Comparison of ENCODE assay signal across 1 cellular context in the genomic region with DNA sequence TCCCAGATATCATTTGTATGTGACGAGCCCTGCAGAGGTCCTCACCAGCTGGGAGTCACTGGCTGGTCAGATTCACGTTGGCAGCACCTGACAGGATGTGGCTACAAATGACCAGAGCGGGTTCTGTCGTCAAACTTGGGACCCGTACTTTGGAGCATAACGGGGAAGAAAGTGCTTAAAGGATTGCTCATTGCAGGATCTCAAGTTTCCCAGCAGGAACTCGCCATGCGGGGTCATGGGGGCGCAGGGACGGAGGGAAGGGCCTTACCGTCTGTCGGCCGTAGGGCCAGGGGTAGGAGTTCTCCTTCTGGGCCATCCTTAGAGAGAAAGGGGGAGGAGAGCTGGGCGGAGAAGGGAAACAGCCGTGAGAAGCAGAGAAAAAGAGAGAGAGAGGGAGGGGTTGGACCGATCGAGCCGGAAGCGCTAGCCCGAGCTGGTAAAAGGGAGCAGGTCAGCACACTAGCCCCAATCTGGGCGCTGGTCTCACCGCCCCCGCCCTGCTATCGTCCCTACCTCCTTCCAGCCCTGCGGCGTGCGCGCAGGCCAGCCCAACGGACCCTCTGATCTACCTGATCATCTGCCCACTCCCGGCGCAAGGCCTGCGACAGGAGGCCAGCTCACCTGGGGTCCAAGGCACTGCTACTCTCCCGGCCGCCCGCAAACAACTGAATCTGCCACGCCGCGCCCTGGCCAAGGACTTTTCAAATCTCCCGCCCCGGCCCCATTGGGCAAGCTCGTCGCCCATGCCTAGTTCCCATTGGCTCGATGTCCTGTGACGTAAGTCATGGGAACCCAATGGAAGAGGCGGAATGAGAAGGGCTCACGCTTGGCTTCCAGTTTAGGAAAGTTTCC.
A peak's percentile ranks its signal among the peaks of the same experiment; 100 is the strongest.
TF ChIP-seq lines count a peak whose summit lies in the region.

A gene (minus strand): TSS at position 667 of the 852 bp plus-strand sequence. CDS start 351 bp downstream, at position 316.

TF ChIP-seq in HepG2, 621 proteins besides CTCF, POLR2A, EP300 and RAD21 (continued from another document and continues in another):
- TF ChIP-seq, protein P1, sequence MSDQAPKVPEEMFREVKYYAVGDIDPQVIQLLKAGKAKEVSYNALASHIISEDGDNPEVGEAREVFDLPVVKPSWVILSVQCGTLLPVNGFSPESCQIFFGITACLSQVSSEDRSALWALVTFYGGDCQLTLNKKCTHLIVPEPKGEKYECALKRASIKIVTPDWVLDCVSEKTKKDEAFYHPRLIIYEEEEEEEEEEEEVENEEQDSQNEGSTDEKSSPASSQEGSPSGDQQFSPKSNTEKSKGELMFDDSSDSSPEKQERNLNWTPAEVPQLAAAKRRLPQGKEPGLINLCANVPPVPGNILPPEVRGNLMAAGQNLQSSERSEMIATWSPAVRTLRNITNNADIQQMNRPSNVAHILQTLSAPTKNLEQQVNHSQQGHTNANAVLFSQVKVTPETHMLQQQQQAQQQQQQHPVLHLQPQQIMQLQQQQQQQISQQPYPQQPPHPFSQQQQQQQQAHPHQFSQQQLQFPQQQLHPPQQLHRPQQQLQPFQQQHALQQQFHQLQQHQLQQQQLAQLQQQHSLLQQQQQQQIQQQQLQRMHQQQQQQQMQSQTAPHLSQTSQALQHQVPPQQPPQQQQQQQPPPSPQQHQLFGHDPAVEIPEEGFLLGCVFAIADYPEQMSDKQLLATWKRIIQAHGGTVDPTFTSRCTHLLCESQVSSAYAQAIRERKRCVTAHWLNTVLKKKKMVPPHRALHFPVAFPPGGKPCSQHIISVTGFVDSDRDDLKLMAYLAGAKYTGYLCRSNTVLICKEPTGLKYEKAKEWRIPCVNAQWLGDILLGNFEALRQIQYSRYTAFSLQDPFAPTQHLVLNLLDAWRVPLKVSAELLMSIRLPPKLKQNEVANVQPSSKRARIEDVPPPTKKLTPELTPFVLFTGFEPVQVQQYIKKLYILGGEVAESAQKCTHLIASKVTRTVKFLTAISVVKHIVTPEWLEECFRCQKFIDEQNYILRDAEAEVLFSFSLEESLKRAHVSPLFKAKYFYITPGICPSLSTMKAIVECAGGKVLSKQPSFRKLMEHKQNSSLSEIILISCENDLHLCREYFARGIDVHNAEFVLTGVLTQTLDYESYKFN (CRISPR knock-in tag; conservative IDR thresholded peaks at IDR 0.05), result no peak; the same call in 1 of the 2 replicates
- TF ChIP-seq SP4 (CRISPR knock-in tag; IDR thresholded peaks at IDR 0.05) (peak; percentile 78), YEATS4 (CRISPR knock-in tag; IDR thresholded peaks at IDR 0.05; ENCODE audit: borderline replicate concordance) (peak; percentile 88), ZNF101 (CRISPR knock-in tag; IDR thresholded peaks at IDR 0.05; ENCODE audit: borderline replicate concordance, low read depth) (no peak), RXRB (CRISPR knock-in tag; IDR thresholded peaks at IDR 0.05; ENCODE audit: borderline replicate concordance) (no peak), POLR2G (IDR thresholded peaks at IDR 0.05; ENCODE audit: low read depth, low read length) (peak; percentile 89), DMAP1 (CRISPR knock-in tag; IDR thresholded peaks at IDR 0.05) (peak; percentile 94), ZFAT (CRISPR knock-in tag; conservative IDR thresholded peaks at IDR 0.05) (no peak), ATF1 (CRISPR knock-in tag; IDR thresholded peaks at IDR 0.05) (peak; percentile 91), ZNF232 (CRISPR knock-in tag; IDR thresholded peaks at IDR 0.05; ENCODE audit: borderline replicate concordance) (0 out of 2 replicates have a peak, but pooled peaks have one; percentile 10), PCBP1 (IDR thresholded peaks at IDR 0.05; ENCODE audit: borderline replicate concordance, low read depth, low read length) (0 out of 2 replicates have a peak, but pooled peaks have one; percentile 55), ZNF274 (CRISPR knock-in tag; IDR thresholded peaks at IDR 0.05) (0 out of 2 replicates have a peak, but pooled peaks have one; percentile 37), KDM5B (CRISPR knock-in tag; IDR thresholded peaks at IDR 0.05; ENCODE audit: borderline replicate concordance) (peak; percentile 86), KAT8 (CRISPR knock-in tag; IDR thresholded peaks at IDR 0.05) (no peak), FOSL1 (CRISPR knock-in tag; IDR thresholded peaks at IDR 0.05; ENCODE audit: borderline replicate concordance) (no peak), ZNF678 (CRISPR knock-in tag; IDR thresholded peaks at IDR 0.05) (no peak), NAIF1 (CRISPR knock-in tag; IDR thresholded peaks at IDR 0.05; ENCODE audit: borderline replicate concordance) (peak; percentile 34; the same call in 1 of the 2 replicates), ZNF234 (CRISPR knock-in tag; conservative IDR thresholded peaks at IDR 0.05) (peak; percentile 72; the same call in 1 of the 2 replicates), POGZ (CRISPR knock-in tag; IDR thresholded peaks at IDR 0.05) (peak; percentile 53; the same call in 1 of the 2 replicates), MED8 (CRISPR knock-in tag; IDR thresholded peaks at IDR 0.05; ENCODE audit: insufficient replicate concordance) (peak; percentile 28), TBP (CRISPR knock-in tag; IDR thresholded peaks at IDR 0.05) (no peak), ZNF30 (CRISPR knock-in tag; IDR thresholded peaks at IDR 0.05) (0 out of 2 replicates have a peak, but pooled peaks have one; percentile 48), ZFP36L1 (CRISPR knock-in tag; IDR thresholded peaks at IDR 0.05) (peak; percentile 92), ZNF672 (CRISPR knock-in tag; IDR thresholded peaks at IDR 0.05) (no peak), ZNF10 (CRISPR knock-in tag; IDR thresholded peaks at IDR 0.05; ENCODE audit: borderline replicate concordance, low read depth) (no peak)
- TF ChIP-seq, protein P2, sequence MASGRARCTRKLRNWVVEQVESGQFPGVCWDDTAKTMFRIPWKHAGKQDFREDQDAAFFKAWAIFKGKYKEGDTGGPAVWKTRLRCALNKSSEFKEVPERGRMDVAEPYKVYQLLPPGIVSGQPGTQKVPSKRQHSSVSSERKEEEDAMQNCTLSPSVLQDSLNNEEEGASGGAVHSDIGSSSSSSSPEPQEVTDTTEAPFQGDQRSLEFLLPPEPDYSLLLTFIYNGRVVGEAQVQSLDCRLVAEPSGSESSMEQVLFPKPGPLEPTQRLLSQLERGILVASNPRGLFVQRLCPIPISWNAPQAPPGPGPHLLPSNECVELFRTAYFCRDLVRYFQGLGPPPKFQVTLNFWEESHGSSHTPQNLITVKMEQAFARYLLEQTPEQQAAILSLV (CRISPR knock-in tag; IDR thresholded peaks at IDR 0.05; ENCODE audit: borderline replicate concordance), result peak; percentile 88; the same call in 1 of the 2 replicates
- TF ChIP-seq, protein P3, sequence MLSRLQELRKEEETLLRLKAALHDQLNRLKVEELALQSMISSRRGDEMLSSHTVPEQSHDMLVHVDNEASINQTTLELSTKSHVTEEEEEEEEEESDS (CRISPR knock-in tag; IDR thresholded peaks at IDR 0.05; ENCODE audit: borderline replicate concordance), result peak; percentile 72; the same call in 1 of the 2 replicates
- TF ChIP-seq, protein P4, sequence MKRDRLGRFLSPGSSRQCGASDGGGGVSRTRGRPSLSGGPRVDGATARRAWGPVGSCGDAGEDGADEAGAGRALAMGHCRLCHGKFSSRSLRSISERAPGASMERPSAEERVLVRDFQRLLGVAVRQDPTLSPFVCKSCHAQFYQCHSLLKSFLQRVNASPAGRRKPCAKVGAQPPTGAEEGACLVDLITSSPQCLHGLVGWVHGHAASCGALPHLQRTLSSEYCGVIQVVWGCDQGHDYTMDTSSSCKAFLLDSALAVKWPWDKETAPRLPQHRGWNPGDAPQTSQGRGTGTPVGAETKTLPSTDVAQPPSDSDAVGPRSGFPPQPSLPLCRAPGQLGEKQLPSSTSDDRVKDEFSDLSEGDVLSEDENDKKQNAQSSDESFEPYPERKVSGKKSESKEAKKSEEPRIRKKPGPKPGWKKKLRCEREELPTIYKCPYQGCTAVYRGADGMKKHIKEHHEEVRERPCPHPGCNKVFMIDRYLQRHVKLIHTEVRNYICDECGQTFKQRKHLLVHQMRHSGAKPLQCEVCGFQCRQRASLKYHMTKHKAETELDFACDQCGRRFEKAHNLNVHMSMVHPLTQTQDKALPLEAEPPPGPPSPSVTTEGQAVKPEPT (CRISPR knock-in tag; IDR thresholded peaks at IDR 0.05; ENCODE audit: low read depth), result 0 out of 2 replicates have a peak, but pooled peaks have one; percentile 76
- TF ChIP-seq, protein P5, sequence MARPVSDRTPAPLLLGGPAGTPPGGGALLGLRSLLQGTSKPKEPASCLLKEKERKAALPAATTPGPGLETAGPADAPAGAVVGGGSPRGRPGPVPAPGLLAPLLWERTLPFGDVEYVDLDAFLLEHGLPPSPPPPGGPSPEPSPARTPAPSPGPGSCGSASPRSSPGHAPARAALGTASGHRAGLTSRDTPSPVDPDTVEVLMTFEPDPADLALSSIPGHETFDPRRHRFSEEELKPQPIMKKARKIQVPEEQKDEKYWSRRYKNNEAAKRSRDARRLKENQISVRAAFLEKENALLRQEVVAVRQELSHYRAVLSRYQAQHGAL (CRISPR knock-in tag; IDR thresholded peaks at IDR 0.05; ENCODE audit: not compliant biosample characterization), result no peak
- TF ChIP-seq, protein P6, sequence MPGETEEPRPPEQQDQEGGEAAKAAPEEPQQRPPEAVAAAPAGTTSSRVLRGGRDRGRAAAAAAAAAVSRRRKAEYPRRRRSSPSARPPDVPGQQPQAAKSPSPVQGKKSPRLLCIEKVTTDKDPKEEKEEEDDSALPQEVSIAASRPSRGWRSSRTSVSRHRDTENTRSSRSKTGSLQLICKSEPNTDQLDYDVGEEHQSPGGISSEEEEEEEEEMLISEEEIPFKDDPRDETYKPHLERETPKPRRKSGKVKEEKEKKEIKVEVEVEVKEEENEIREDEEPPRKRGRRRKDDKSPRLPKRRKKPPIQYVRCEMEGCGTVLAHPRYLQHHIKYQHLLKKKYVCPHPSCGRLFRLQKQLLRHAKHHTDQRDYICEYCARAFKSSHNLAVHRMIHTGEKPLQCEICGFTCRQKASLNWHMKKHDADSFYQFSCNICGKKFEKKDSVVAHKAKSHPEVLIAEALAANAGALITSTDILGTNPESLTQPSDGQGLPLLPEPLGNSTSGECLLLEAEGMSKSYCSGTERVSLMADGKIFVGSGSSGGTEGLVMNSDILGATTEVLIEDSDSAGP (CRISPR knock-in tag; IDR thresholded peaks at IDR 0.05; ENCODE audit: borderline replicate concordance), result peak; percentile 91; the same call in 1 of the 2 replicates
- TF ChIP-seq, protein P7, sequence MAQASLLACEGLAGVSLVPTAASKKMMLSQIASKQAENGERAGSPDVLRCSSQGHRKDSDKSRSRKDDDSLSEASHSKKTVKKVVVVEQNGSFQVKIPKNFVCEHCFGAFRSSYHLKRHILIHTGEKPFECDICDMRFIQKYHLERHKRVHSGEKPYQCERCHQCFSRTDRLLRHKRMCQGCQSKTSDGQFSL (CRISPR knock-in tag; IDR thresholded peaks at IDR 0.05), result no peak
- TF ChIP-seq, protein P8, sequence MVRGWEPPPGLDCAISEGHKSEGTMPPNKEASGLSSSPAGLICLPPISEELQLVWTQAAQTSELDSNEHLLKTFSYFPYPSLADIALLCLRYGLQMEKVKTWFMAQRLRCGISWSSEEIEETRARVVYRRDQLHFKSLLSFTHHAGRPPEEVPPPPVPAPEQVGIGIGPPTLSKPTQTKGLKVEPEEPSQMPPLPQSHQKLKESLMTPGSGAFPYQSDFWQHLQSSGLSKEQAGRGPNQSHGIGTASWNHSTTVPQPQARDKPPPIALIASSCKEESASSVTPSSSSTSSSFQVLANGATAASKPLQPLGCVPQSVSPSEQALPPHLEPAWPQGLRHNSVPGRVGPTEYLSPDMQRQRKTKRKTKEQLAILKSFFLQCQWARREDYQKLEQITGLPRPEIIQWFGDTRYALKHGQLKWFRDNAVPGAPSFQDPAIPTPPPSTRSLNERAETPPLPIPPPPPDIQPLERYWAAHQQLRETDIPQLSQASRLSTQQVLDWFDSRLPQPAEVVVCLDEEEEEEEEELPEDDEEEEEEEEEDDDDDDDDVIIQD (CRISPR knock-in tag; IDR thresholded peaks at IDR 0.05; ENCODE audit: low read depth), result no peak
- TF ChIP-seq, protein P9, sequence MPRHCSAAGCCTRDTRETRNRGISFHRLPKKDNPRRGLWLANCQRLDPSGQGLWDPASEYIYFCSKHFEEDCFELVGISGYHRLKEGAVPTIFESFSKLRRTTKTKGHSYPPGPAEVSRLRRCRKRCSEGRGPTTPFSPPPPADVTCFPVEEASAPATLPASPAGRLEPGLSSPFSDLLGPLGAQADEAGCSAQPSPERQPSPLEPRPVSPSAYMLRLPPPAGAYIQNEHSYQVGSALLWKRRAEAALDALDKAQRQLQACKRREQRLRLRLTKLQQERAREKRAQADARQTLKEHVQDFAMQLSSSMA (CRISPR knock-in tag; IDR thresholded peaks at IDR 0.05), result 0 out of 2 replicates have a peak, but pooled peaks have one; percentile 40
- TF ChIP-seq, protein P10, sequence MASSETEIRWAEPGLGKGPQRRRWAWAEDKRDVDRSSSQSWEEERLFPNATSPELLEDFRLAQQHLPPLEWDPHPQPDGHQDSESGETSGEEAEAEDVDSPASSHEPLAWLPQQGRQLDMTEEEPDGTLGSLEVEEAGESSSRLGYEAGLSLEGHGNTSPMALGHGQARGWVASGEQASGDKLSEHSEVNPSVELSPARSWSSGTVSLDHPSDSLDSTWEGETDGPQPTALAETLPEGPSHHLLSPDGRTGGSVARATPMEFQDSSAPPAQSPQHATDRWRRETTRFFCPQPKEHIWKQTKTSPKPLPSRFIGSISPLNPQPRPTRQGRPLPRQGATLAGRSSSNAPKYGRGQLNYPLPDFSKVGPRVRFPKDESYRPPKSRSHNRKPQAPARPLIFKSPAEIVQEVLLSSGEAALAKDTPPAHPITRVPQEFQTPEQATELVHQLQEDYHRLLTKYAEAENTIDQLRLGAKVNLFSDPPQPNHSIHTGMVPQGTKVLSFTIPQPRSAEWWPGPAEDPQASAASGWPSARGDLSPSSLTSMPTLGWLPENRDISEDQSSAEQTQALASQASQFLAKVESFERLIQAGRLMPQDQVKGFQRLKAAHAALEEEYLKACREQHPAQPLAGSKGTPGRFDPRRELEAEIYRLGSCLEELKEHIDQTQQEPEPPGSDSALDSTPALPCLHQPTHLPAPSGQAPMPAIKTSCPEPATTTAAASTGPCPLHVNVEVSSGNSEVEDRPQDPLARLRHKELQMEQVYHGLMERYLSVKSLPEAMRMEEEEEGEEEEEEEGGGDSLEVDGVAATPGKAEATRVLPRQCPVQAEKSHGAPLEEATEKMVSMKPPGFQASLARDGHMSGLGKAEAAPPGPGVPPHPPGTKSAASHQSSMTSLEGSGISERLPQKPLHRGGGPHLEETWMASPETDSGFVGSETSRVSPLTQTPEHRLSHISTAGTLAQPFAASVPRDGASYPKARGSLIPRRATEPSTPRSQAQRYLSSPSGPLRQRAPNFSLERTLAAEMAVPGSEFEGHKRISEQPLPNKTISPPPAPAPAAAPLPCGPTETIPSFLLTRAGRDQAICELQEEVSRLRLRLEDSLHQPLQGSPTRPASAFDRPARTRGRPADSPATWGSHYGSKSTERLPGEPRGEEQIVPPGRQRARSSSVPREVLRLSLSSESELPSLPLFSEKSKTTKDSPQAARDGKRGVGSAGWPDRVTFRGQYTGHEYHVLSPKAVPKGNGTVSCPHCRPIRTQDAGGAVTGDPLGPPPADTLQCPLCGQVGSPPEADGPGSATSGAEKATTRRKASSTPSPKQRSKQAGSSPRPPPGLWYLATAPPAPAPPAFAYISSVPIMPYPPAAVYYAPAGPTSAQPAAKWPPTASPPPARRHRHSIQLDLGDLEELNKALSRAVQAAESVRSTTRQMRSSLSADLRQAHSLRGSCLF (CRISPR knock-in tag; IDR thresholded peaks at IDR 0.05; ENCODE audit: borderline replicate concordance), result no peak
- TF ChIP-seq, protein P11, sequence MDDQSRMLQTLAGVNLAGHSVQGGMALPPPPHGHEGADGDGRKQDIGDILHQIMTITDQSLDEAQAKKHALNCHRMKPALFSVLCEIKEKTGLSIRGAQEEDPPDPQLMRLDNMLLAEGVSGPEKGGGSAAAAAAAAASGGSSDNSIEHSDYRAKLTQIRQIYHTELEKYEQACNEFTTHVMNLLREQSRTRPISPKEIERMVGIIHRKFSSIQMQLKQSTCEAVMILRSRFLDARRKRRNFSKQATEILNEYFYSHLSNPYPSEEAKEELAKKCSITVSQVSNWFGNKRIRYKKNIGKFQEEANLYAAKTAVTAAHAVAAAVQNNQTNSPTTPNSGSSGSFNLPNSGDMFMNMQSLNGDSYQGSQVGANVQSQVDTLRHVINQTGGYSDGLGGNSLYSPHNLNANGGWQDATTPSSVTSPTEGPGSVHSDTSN (CRISPR knock-in tag; IDR thresholded peaks at IDR 0.05; ENCODE audit: borderline replicate concordance), result no peak
